In the genomic region with DNA sequence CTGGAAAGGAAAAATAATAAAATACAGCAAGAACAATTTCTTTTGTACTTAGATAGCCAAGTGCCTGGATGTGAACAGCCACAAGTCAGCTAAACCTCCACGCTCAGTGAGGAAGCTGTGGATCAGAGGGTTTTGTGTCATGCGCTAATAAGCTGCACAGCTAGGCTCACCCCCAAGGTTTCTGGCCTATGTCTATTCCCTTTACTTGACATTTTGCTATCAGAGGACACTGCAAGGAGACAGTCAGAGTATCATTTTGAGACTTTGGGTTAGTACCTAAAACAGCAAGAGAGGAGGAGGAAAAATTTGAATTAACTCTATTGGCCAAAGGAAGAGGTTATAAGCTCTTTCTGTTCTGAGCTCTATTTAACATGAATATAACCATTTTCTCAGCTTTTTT, we compare ENCODE assay signal across 1 cellular context.
TF ChIP-seq lines count a peak whose summit lies in the region.

No MANE protein-coding gene starts in this region.

TF ChIP-seq in GM23338, 12 proteins besides CTCF, POLR2A, EP300 and RAD21 (continued from another document):
- TF ChIP-seq, protein P1, sequence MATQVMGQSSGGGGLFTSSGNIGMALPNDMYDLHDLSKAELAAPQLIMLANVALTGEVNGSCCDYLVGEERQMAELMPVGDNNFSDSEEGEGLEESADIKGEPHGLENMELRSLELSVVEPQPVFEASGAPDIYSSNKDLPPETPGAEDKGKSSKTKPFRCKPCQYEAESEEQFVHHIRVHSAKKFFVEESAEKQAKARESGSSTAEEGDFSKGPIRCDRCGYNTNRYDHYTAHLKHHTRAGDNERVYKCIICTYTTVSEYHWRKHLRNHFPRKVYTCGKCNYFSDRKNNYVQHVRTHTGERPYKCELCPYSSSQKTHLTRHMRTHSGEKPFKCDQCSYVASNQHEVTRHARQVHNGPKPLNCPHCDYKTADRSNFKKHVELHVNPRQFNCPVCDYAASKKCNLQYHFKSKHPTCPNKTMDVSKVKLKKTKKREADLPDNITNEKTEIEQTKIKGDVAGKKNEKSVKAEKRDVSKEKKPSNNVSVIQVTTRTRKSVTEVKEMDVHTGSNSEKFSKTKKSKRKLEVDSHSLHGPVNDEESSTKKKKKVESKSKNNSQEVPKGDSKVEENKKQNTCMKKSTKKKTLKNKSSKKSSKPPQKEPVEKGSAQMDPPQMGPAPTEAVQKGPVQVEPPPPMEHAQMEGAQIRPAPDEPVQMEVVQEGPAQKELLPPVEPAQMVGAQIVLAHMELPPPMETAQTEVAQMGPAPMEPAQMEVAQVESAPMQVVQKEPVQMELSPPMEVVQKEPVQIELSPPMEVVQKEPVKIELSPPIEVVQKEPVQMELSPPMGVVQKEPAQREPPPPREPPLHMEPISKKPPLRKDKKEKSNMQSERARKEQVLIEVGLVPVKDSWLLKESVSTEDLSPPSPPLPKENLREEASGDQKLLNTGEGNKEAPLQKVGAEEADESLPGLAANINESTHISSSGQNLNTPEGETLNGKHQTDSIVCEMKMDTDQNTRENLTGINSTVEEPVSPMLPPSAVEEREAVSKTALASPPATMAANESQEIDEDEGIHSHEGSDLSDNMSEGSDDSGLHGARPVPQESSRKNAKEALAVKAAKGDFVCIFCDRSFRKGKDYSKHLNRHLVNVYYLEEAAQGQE (IDR thresholded peaks at IDR 0.05; ENCODE audit: unreplicated experiment), result no peak
- TF ChIP-seq JUNB (IDR thresholded peaks at IDR 0.05; ENCODE audit: unreplicated experiment), result no peak
- no peak for TF ChIP-seq POLR2AphosphoS5 (IDR thresholded peaks at IDR 0.05; ENCODE audit: low read depth)
- no peak for TF ChIP-seq ZNF114 (CRISPR knock-in tag; IDR thresholded peaks at IDR 0.05)
- TF ChIP-seq, protein P2, sequence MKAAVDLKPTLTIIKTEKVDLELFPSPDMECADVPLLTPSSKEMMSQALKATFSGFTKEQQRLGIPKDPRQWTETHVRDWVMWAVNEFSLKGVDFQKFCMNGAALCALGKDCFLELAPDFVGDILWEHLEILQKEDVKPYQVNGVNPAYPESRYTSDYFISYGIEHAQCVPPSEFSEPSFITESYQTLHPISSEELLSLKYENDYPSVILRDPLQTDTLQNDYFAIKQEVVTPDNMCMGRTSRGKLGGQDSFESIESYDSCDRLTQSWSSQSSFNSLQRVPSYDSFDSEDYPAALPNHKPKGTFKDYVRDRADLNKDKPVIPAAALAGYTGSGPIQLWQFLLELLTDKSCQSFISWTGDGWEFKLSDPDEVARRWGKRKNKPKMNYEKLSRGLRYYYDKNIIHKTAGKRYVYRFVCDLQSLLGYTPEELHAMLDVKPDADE (IDR thresholded peaks at IDR 0.05), result no peak
- TF ChIP-seq EZH2 (IDR thresholded peaks at IDR 0.05; ENCODE audit: low read depth, unreplicated experiment), result no peak
- no peak for TF ChIP-seq CREB1 (CRISPR knock-in tag; IDR thresholded peaks at IDR 0.05; ENCODE audit: low read depth)
- TF ChIP-seq NANOG (IDR thresholded peaks at IDR 0.05; ENCODE audit: borderline replicate concordance), result no peak
- TF ChIP-seq ZNF331 (CRISPR knock-in tag; IDR thresholded peaks at IDR 0.05; ENCODE audit: low read depth), result no peak
- TF ChIP-seq EZH2phosphoT487 (IDR thresholded peaks at IDR 0.05; ENCODE audit: unreplicated experiment), result no peak
TF ChIP-seq in GM23338: peak in this region for 0.
